In genomic region chr5:78648359-78649219, GRCh38 we compare ENCODE assay signal across 8 cellular contexts. TPM values are rescaled to one million over a fixed set of nuclear protein-coding genes. Genes with fewer than 3 reads are reported as not detected.
A peak's percentile ranks its signal among the peaks of the same experiment; 100 is the strongest.
DNase-seq lines count a peak whose midpoint lies in the region; ATAC-seq, FAIRE-seq and TF ChIP-seq lines count a peak whose summit lies in the region.

TSS of gene LHFPL2 (minus strand) at chr5:78648772. CDS start at chr5:78510213, 138,559 bp downstream.

- H4K8ac ChIP-seq in H1 (ENCODE audit: extremely low read depth, insufficient read depth, low read length) = peak within 1 kb of the TSS; percentile 97

- peak within 1 kb of the TSS; percentile 83; the same call in 1 of the 2 replicates for H2BK5ac ChIP-seq in H1 (ENCODE audit: low read depth, low read length)

- ATAC-seq in WTC11 = peak; percentile 71
- peak; percentile 91 to 92 for ATAC-seq in lower lobe of right lung

- peak within 1 kb of the TSS; percentile 68 for H3K27ac ChIP-seq in GM23248
- H3K27ac ChIP-seq in H1 (ENCODE audit: low read depth, low read length) = peak within 1 kb of the TSS; percentile 74; the same call in 1 of the 2 replicates
- peak within 1 kb of the TSS; percentile 85 for H3K27ac ChIP-seq in lower lobe of right lung

- TF ChIP-seq CTCF in LNCaP clone FGC (IDR thresholded peaks at IDR 0.05; ENCODE audit: control insufficient read depth, extremely low read depth, insufficient read depth) (no peak), WTC11 (IDR thresholded peaks at IDR 0.05) (no peak), H1 (IDR thresholded peaks at IDR 0.05; ENCODE audit: control extremely low read depth in 1 of 3, insufficient read depth in 1 of 3, low read depth in 1 of 3, low read length in 3 of 3) (no peak), lower lobe of right lung (IDR thresholded peaks at IDR 0.05) (no peak)

- no peak; a peak in 2 of 3 replicates for TF ChIP-seq POLR2A in H1 (IDR thresholded peaks at IDR 0.05; ENCODE audit: control extremely low read depth in 1 of 2, low read depth in 2 of 2, low read length in 2 of 2)

- peaks cover 2% of the 10 kb centered on the region for H3K79me1 ChIP-seq in H1 (ENCODE audit: low read depth, low read length)

- H3K36me3 Mint-ChIP-seq in WTC11 = peaks cover 9% of the 10 kb centered on the region

- DNase-seq in NCI-H1417 (lab: John Stamatoyannopoulos, UW) (peak; percentile 20 to 74 (median 63)), NCI-H1417 treated with DMSO at 0.1 percent for 48 hours (lab: John Stamatoyannopoulos, UW) (no peak), GM23248 (peak; percentile 83), LNCaP clone FGC (ENCODE audit: low read depth) (no peak), WTC11 (ENCODE audit: low spot score) (peak; percentile 81), H1 (ENCODE audit: low read depth in 1 of 2, low spot score in 2 of 2) (peak in 1 of 2 experiments; percentile 84), lower lobe of right lung (peak; percentile 79)
- peak; percentile 4 for DNase-seq in stimulated activated CD8-positive, alpha-beta memory T cell treated with anti-CD3 and anti-CD28 coated beads, Interleukin-4, amount 100 ng/mL, for 24 hours (ENCODE audit: low read depth)

- peak within 1 kb of the TSS; percentile 65 for H3K56ac ChIP-seq in H1 (replicated peaks; ENCODE audit: insufficient read length, low read depth, low read length)

- CTCF ChIA-PET in WTC11 (lab: Charles Lee) (interaction anchor here (0.5 to 1.6 kb wide), 8 partner anchors 10 to 251 kb away, joined by 3 to 6 read pairs (median 4); no protein-coding TSS in a partner anchor), H1 (lab: Charles Lee; ENCODE audit: partially characterized antibody) (interaction anchor here (1.2 to 3.5 kb wide), 4 partner anchors 9 to 57 kb away, joined by 3 to 12 read pairs (median 4); no protein-coding TSS in a partner anchor)

- H3K4me1 Mint-ChIP-seq in WTC11 = peaks cover 34% of the 10 kb centered on the region

- H3K23ac ChIP-seq in H1 (ENCODE audit: insufficient read length) = no peak within 1 kb of the TSS

- peak within 1 kb of the TSS; percentile 75 for H3K18ac ChIP-seq in H1 (ENCODE audit: extremely low read depth, low read length)

- H4K5ac ChIP-seq in H1 (ENCODE audit: insufficient read length, low read depth, low read length) = peak within 1 kb of the TSS; percentile 78

- H3K9me2 ChIP-seq in GM23248 (ENCODE audit: insufficient read depth) = no peaks in the 10 kb centered on the region

- peak within 1 kb of the TSS; percentile 91 for H3K9ac ChIP-seq in GM23248
- peak within 1 kb of the TSS; percentile 70 to 79 (median 74) for H3K9ac ChIP-seq in H1 (replicated peaks in 1 of 4; ENCODE audit: extremely low read depth in 1 of 4, low read depth in 3 of 4, low read length in 3 of 4)

- in situ Hi-C loops in GM23248 (cut with MboI) = no loop called here

- no peak within 1 kb of the TSS for H2AK5ac ChIP-seq in H1 (ENCODE audit: low read depth, low read length)

- POLR2A ChIA-PET in WTC11 (lab: Charles Lee) (interaction anchor here (1.0 kb wide), 1 partner anchor 18 kb away, joined by 3 read pairs; no protein-coding TSS in a partner anchor), H1 (lab: Charles Lee; ENCODE audit: partially characterized antibody) (interaction anchor here (0.6 to 5.4 kb wide), 8 partner anchors 11 to 288 kb away, joined by 3 to 40 read pairs (median 4); partner anchors contain the start of gene SCAMP1)

- H3F3A ChIP-seq in GM23248 (ENCODE audit: insufficient read depth) = peaks cover 19% of the 10 kb centered on the region

- H3K14ac ChIP-seq in H1 (ENCODE audit: insufficient read length) = peak within 1 kb of the TSS; percentile 32

- no peak for TF ChIP-seq RAD21 in H1 (IDR thresholded peaks at IDR 0.05 in 1 of 2, conservative IDR thresholded peaks at IDR 0.05 in 1 of 2; ENCODE audit: low read depth in 2 of 2, low read length in 2 of 2)

- H2BK20ac ChIP-seq in H1 (ENCODE audit: low read length) = no peak within 1 kb of the TSS

- H3K36me3 ChIP-seq in GM23248 (ENCODE audit: low read depth) = no peaks in the 10 kb centered on the region
- H3K36me3 ChIP-seq in H1 (ENCODE audit: control insufficient read depth in 2 of 4, insufficient read depth in 4 of 4, low read length in 3 of 4) = no peaks in the 10 kb centered on the region
- no peaks in the 10 kb centered on the region for H3K36me3 ChIP-seq in lower lobe of right lung

- H3K27me3 ChIP-seq in GM23248 (replicated peaks; ENCODE audit: insufficient read depth) = no peaks in the 10 kb centered on the region
- no peaks in the 10 kb centered on the region for H3K27me3 ChIP-seq in H1 (replicated peaks in 1 of 4; ENCODE audit: control insufficient read depth in 3 of 4, extremely low read depth in 1 of 4, insufficient read depth in 3 of 4, low read length in 3 of 4)
- H3K27me3 ChIP-seq in lower lobe of right lung (ENCODE audit: low read depth) = no peaks in the 10 kb centered on the region

- H2BK12ac ChIP-seq in H1 (ENCODE audit: low read depth, low read length) = peak within 1 kb of the TSS; percentile 92; the same call in 1 of the 2 replicates

- FAIRE-seq in H1 (lab: Jason Lieb, UNC) = no peak

- H2BK120ac ChIP-seq in H1 (replicated peaks; ENCODE audit: low read depth, low read length) = peak within 1 kb of the TSS; percentile 84

- H3K27me3 Mint-ChIP-seq in WTC11 (ENCODE audit: low read depth) = no peaks in the 10 kb centered on the region; the same call in 1 of the 2 replicates

- H3K27ac Mint-ChIP-seq in WTC11 = peak within 1 kb of the TSS; percentile 78

- intact Hi-C loops in lower lobe of right lung (cut with DNase I) = no loop called here

- H3K79me2 ChIP-seq in GM23248 (ENCODE audit: insufficient read depth) (peaks cover 33% of the 10 kb centered on the region), H1 (ENCODE audit: control insufficient read depth in 1 of 2, insufficient read depth in 2 of 2, low read length in 2 of 2) (peaks cover 3 to 43% of the 10 kb centered on the region in 2 experiments)

- H3K4me2 ChIP-seq in GM23248 (ENCODE audit: unreplicated experiment) (peak within 1 kb of the TSS; percentile 94), H1 (ENCODE audit: insufficient read depth in 1 of 2, low read depth in 2 of 2, low read length in 2 of 2) (peak within 1 kb of the TSS; percentile 91 to 99)

- H3K9me3 ChIP-seq in GM23248 (ENCODE audit: low read depth) (no peaks in the 10 kb centered on the region), H1 (ENCODE audit: insufficient read depth in 2 of 2, low read depth in 1 of 2, low read length in 1 of 2) (no peaks in the 10 kb centered on the region), lower lobe of right lung (no peaks in the 10 kb centered on the region)

- no peak within 1 kb of the TSS for H2BK15ac ChIP-seq in H1 (ENCODE audit: low read length)

- H3K9me3 Mint-ChIP-seq in WTC11 = no peaks in the 10 kb centered on the region

- H3K4ac ChIP-seq in H1 (replicated peaks; ENCODE audit: insufficient read length, low read depth, low read length) = peak within 1 kb of the TSS; percentile 82

- peak within 1 kb of the TSS; percentile 88 for H3K4me3 Mint-ChIP-seq in WTC11

- H3K23me2 ChIP-seq in H1 (ENCODE audit: low read depth, low read length) = peaks cover 10% of the 10 kb centered on the region; the same call in 1 of the 2 replicates

- H3K4me1 ChIP-seq in GM23248 (ENCODE audit: insufficient read depth) (peaks cover 18% of the 10 kb centered on the region), H1 (replicated peaks in 1 of 4; ENCODE audit: control insufficient read depth in 3 of 4, insufficient read depth in 4 of 4, low read length in 3 of 4) (peaks cover 0 to 15% (median under 1%) of the 10 kb centered on the region in 4 experiments; a peak in 3 of 7 replicates), lower lobe of right lung (peaks cover 22% of the 10 kb centered on the region)

- 1 to 4% methylated on average over 26 to 77 of the region's 112 CpGs for WGBS in GM23248 (ENCODE audit: low coverage in 1 of 2, low lambda C conversion rate in 2 of 2, missing lambda C conversion rate in 2 of 2), 2 experiments
- 2% methylated on average over 48 of the region's 112 CpGs; no CpG with 5 or more reads in 1 of the 2 experiments for WGBS in H1 (ENCODE audit: extremely low coverage in 1 of 2, insufficient coverage in 1 of 2, insufficient read length in 1 of 2, insufficient replicate concordance in 2 of 2, low coverage in 1 of 2, low lambda C conversion rate in 2 of 2, missing lambda C conversion rate in 1 of 2), 2 experiments

- H4K20me1 ChIP-seq in GM23248 (ENCODE audit: insufficient read depth) (no peaks in the 10 kb centered on the region), H1 (replicated peaks in 1 of 2; ENCODE audit: control insufficient read depth in 1 of 2, insufficient read depth in 2 of 2, low read length in 2 of 2) (no peaks in the 10 kb centered on the region)

- H4K91ac ChIP-seq in H1 (replicated peaks; ENCODE audit: insufficient read length, low read length) = peak within 1 kb of the TSS; percentile 87

- H3K4me3 ChIP-seq in GM23248 = peak within 1 kb of the TSS; percentile 80
- H3K4me3 ChIP-seq in LNCaP clone FGC (ENCODE audit: low read depth, low read length) = peak within 1 kb of the TSS; percentile 54
- peak within 1 kb of the TSS; percentile 61 to 93 (median 86) for H3K4me3 ChIP-seq in H1 (ENCODE audit: extremely low read depth in 1 of 4, insufficient read depth in 2 of 4, low read depth in 3 of 4, low read length in 4 of 4)
- peak within 1 kb of the TSS; percentile 78 for H3K4me3 ChIP-seq in lower lobe of right lung

- no peak for TF ChIP-seq EP300 in H1 (IDR thresholded peaks at IDR 0.05; ENCODE audit: borderline replicate concordance in 1 of 2, low read depth in 2 of 2, low read length in 2 of 2)

- H2AFZ ChIP-seq in GM23248 = peak within 1 kb of the TSS; percentile 75
- peak within 1 kb of the TSS; percentile 54; the same call in 1 of the 2 replicates for H2AFZ ChIP-seq in H1 (ENCODE audit: low read length)

TF ChIP-seq in H1, 55 proteins besides CTCF, POLR2A, EP300 and RAD21 (continues in another document):
- TF ChIP-seq TEAD4 (IDR thresholded peaks at IDR 0.05; ENCODE audit: low read depth, low read length) = no peak
- TF ChIP-seq SP2 (IDR thresholded peaks at IDR 0.05; ENCODE audit: low read length) = no peak
- 0 out of 2 replicates have a peak, but pooled peaks have one; percentile 11 for TF ChIP-seq TAF1 (IDR thresholded peaks at IDR 0.05; ENCODE audit: low read depth, low read length)

RNA-seq across cellular contexts. Expression of gene LHFPL2, which starts in this region (rescaled TPM):
- total RNA-seq in GM23248 (2014; rRNA removed; shearing (Covaris generic)) = 13.7 and 14.4 TPM in 2 replicates
- 8.0 and 8.4 TPM in 2 replicates for polyA plus RNA-seq in GM23248 (2016; fragmentation: Nextera tagmentation; extraction: Ambion mirVana)
- total RNA-seq in WTC11 (2021) = 34.4 to 40.6 TPM (median 36.6 TPM) in 3 replicates
- total RNA-seq in H1 (2021; fragmentation: NEBNext Ultra II Directional; extraction: Animal tissue kit (Norgen Biotek cat#: 25700)) = 38.0 and 43.0 TPM in 2 replicates
- polyA plus RNA-seq in H1 (2011; rRNA removed) = 9.6 and 14.8 TPM in 2 replicates
- polyA plus RNA-seq in H1 (2011; cell fraction: cytosol; rRNA removed) = 11.6 TPM
- 19.5 TPM for polyA plus RNA-seq in H1 (2011; cell fraction: nucleus; rRNA removed)
- 21.0 to 27.0 TPM (median 25.3 TPM) in 4 replicates for polyA plus RNA-seq in H1 (2012, experiment 1 of 2)
- 3.3 TPM for polyA plus RNA-seq in H1 (2012, experiment 2 of 2)
- polyA plus RNA-seq in H1 (2013, experiment 1 of 2) = 31.3 TPM
- 33.8 TPM for polyA plus RNA-seq in H1 (2013, experiment 2 of 2)
- 27.0 and 33.7 TPM in 2 replicates for polyA minus RNA-seq in H1 (2011; rRNA and poly(A)+ RNA removed)
- 30.0 TPM for polyA minus RNA-seq in H1 (2011; cell fraction: cytosol; rRNA and poly(A)+ RNA removed)
- 66.1 TPM for polyA minus RNA-seq in H1 (2011; cell fraction: nucleus; rRNA and poly(A)+ RNA removed)
- 40.6 TPM for total RNA-seq in lower lobe of right lung

Comparison
In these comparisons a context has a peak if more than half of its experiments do, and no peak if none do; other contexts are left out.
1. DNase-seq: peak in NCI-H1417 (3 of 3), GM23248 (single experiment), WTC11 (single experiment), lower lobe of right lung (single experiment) and stimulated activated CD8-positive, alpha-beta memory T cell treated with anti-CD3 and anti-CD28 coated beads, Interleukin-4, amount 100 ng/mL, for 24 hours (single experiment); none in NCI-H1417 treated with DMSO at 0.1 percent for 48 hours (single experiment) and LNCaP clone FGC (single experiment).
2. Peak in every context shown above with its lines, with median percentiles within 50 percentile points of each other: H3K27ac ChIP-seq and H3K4me3 ChIP-seq.